Comparison of ENCODE assay signal across 32 cellular contexts in genomic region chr6:139891471-139891870, GRCh38.
DNase-seq lines count a peak whose midpoint lies in the region; ATAC-seq and TF ChIP-seq lines count a peak whose summit lies in the region.
"Had no signal": no experiment of that assay in that cellular context is flagged by ENCODE, and none has a peak within 500 bp of the region (broad histone marks: within the 10 kb centered on the region; RNA-seq: fewer than 3 reads in every experiment).

No MANE protein-coding gene starts in this region.

- H3K36me3 ChIP-seq in adipocyte (ENCODE audit: control insufficient read depth, insufficient read depth, low read length, severe bottlenecking) (no peaks in the 10 kb centered on the region), left lung (no peaks in the 10 kb centered on the region)
- H3K36me3 ChIP-seq: breast epithelium, colonic mucosa, pancreas, SJCRH30 had no signal

- H3K27ac ChIP-seq in left lung: no peak overlapping the region
- H3K27ac ChIP-seq: breast epithelium, colonic mucosa, pancreas, SJCRH30, skin epidermis had no signal

- ATAC-seq in HG03135 (IDR thresholded peaks at IDR 0.05; ENCODE audit: unreplicated experiment) (no peak), left lung (no peak), GM21576 (IDR thresholded peaks at IDR 0.05; ENCODE audit: unreplicated experiment) (no peak)
- ATAC-seq: activated CD8-positive, alpha-beta T cell treated with anti-CD3 and anti-CD28 coated beads, Interleukin-2, amount 10 ng/mL, durations not matched to agents 7 days and 5 days; HepG2; pancreas; stimulated activated memory B cell treated with anti-CD40 and anti-IgM and Interleukin-4, amounts not matched to agents 10 μg/mL and 1 μg/mL and 100 μg/mL, for 72 hours had no signal

- H3K9me3 ChIP-seq in adipocyte (ENCODE audit: control insufficient read depth, low read length): no peaks in the 10 kb centered on the region
- H3K9me3 ChIP-seq in left lung: no peaks in the 10 kb centered on the region
- H3K9me3 ChIP-seq: breast epithelium, Caco-2, colonic mucosa, pancreas, SJCRH30 had no signal

- H3K4me1 ChIP-seq in adipocyte (ENCODE audit: control insufficient read depth, insufficient read depth, low read length) (peaks cover 4% of the 10 kb centered on the region), left lung (no peaks in the 10 kb centered on the region)
- H3K4me1 ChIP-seq: breast epithelium, colonic mucosa, pancreas had no signal

- H3K9ac ChIP-seq in adipocyte (ENCODE audit: low read length): no peak overlapping the region

- peak; percentile 62 for DNase-seq in NCI-H2171 treated with DMSO at 0.1 percent for 48 hours (lab: John Stamatoyannopoulos, UW)
- DNase-seq in NCI-H2171 (lab: John Stamatoyannopoulos, UW): no peak
- peak; percentile 37 for DNase-seq in adipocyte (ENCODE audit: low read depth)
- peak; percentile 13 for DNase-seq in fibroblast of gingiva (ENCODE audit: low read depth)
- no peak for DNase-seq in activated CD4-positive, alpha-beta T cell treated with anti-CD3 and anti-CD28 coated beads for 48 hours
- DNase-seq in left lung: no peak
- DNase-seq: 8988T; activated CD4-positive, CD25-positive, alpha-beta regulatory T cell treated with anti-CD3 and anti-CD28 coated beads, Interleukin-2, amount 50 U/mL, for 72 hours; activated CD8-positive, alpha-beta T cell treated with anti-CD3 and anti-CD28 coated beads, Interleukin-2, amount 10 ng/mL, durations not matched to agents 7 days and 5 days; activated naive CD4-positive, alpha-beta T cell treated with anti-CD3 and anti-CD28 coated beads for 36 hours; amniotic stem cell; Caco-2; colonic mucosa; DND-41; effector CD4-positive, alpha-beta T cell; glutamatergic neuron; Kasumi-1; NCI-H1436; NCI-H2081; NCI-H446; NCI-H82; nephron progenitor cell; pancreas; retina; SJCRH30; trophoblast cell had no signal

- no peaks in the 10 kb centered on the region for H3K27me3 ChIP-seq in adipocyte (replicated peaks; ENCODE audit: control insufficient read depth, insufficient read depth, low read length)
- H3K27me3 ChIP-seq in left lung: no peaks in the 10 kb centered on the region
- H3K27me3 ChIP-seq: breast epithelium, colonic mucosa, pancreas, SJCRH30 had no signal

- no peak for TF ChIP-seq CTCF in left lung (IDR thresholded peaks at IDR 0.05)

- H3K4me3 ChIP-seq in adipocyte (ENCODE audit: low read length): no peak overlapping the region
- H3K4me3 ChIP-seq in left lung: no peak overlapping the region
- H3K4me3 ChIP-seq: breast epithelium, colonic mucosa, pancreas, SJCRH30, skin epidermis had no signal

- intact Hi-C loops in left lung (cut with DNase I): no loop called here

Comparison
In these comparisons a context has a peak if more than half of its experiments do, and no peak if none do; other contexts are left out.
1. DNase-seq: peak in NCI-H2171 treated with DMSO at 0.1 percent for 48 hours (single experiment), adipocyte (single experiment) and fibroblast of gingiva (single experiment); none in NCI-H2171 (single experiment), activated CD4-positive, alpha-beta T cell treated with anti-CD3 and anti-CD28 coated beads for 48 hours (single experiment) and left lung (0 of 2).